In the genomic region with DNA sequence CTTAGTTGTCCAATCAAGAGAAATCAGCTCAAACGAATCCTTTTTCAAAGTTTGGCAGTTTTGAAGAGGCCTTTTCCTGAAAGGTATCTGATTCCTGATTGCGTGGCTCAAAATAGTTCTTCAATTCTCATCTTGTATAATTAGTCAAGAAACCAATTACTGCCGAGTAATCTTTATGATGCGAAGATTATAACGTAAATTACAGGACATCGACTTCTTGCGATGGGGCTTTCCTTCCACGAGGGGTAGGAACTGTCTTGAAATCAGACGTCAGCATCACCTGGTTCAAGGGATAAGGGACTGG, we compare ENCODE assay signal across 1 cellular context.
TF ChIP-seq lines count a peak whose summit lies in the region.

No MANE protein-coding gene starts in this region.

TF ChIP-seq in A549, 52 proteins besides CTCF, POLR2A, EP300 and RAD21:
- TF ChIP-seq MYC (IDR thresholded peaks at IDR 0.05; ENCODE audit: borderline replicate concordance, low read length) (0 out of 2 replicates have a peak, but pooled peaks have one; percentile 12), HOXA7 (CRISPR knock-in tag; IDR thresholded peaks at IDR 0.05) (0 out of 2 replicates have a peak, but pooled peaks have one; percentile 72), POLR2AphosphoS2 (conservative IDR thresholded peaks at IDR 0.05; ENCODE audit: low read length) (no peak), EHMT2 (IDR thresholded peaks at IDR 0.05; ENCODE audit: low read depth) (no peak)
- TF ChIP-seq, protein P1, sequence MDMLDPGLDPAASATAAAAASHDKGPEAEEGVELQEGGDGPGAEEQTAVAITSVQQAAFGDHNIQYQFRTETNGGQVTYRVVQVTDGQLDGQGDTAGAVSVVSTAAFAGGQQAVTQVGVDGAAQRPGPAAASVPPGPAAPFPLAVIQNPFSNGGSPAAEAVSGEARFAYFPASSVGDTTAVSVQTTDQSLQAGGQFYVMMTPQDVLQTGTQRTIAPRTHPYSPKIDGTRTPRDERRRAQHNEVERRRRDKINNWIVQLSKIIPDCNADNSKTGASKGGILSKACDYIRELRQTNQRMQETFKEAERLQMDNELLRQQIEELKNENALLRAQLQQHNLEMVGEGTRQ (IDR thresholded peaks at IDR 0.05): peak; percentile 55
